ENCODE assay signal across 3 cellular contexts in the genomic region with DNA sequence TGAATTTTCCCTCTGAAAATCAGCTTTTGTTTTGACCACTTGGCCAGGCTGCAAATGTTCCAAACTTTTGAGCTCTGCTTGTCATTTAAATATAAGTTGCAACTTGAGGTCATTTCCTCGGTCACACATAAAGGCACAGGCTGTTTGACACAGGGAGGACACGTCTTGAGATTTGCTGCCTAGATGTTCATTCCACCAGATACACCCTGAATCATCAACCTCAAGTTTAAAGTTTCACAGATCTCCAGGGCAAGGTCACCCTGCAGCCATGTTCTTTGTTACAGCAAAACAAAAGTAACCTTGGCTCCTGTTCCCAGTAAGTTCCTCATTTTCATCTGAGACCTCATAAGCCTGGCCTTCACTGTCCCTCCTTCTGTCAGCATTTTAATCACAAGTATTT. TPM values are rescaled to one million over a fixed set of nuclear protein-coding genes. Genes with fewer than 3 reads are reported as not detected.
"Had no signal": no experiment of that assay in that cellular context is flagged by ENCODE, and none has a peak within 500 bp of the region (broad histone marks: within the 10 kb centered on the region; RNA-seq: fewer than 3 reads in every experiment).

No MANE protein-coding gene starts in this region.

RNA-seq across cellular contexts. Expression of a gene that starts 59.3 kb away (rescaled TPM):
- total RNA-seq: endothelial cell of umbilical vein, fibroblast of lung, osteoblast had no signal
- polyA plus RNA-seq: fibroblast of lung had no signal
